In genomic region chr15:76341366-76342045, GRCh38 we compare ENCODE assay signal across 11 cellular contexts. TPM values are rescaled to one million over a fixed set of nuclear protein-coding genes. Genes with fewer than 3 reads are reported as not detected.
DNase-seq lines count a peak whose midpoint lies in the region; ATAC-seq and TF ChIP-seq lines count a peak whose summit lies in the region.
"Had no signal": no experiment of that assay in that cellular context is flagged by ENCODE, and none has a peak within 500 bp of the region (broad histone marks: within the 10 kb centered on the region; RNA-seq: fewer than 3 reads in every experiment).

No MANE protein-coding gene starts in this region.

- peaks cover 82% of the 10 kb centered on the region for H3K27me3 Mint-ChIP-seq in activated naive CD8-positive, alpha-beta T cell treated with anti-CD3 and anti-CD28 coated beads, Interleukin-2, amount 10 ng/mL, durations not matched to agents 7 days and 5 days

- H3K23ac ChIP-seq in mesenchymal stem cell (ENCODE audit: low read length in 2 of 2) = no peak overlapping the region

- WGBS in mesenchymal stem cell = 3% methylated on average over 31 of the region's 42 CpGs

- H4K91ac ChIP-seq in mesenchymal stem cell (ENCODE audit: low read length) = no peak overlapping the region

- H3K9ac ChIP-seq in mesenchymal stem cell (ENCODE audit: low read length) = no peak overlapping the region

- H3K27me3 ChIP-seq in left ventricle myocardium inferior (ENCODE audit: low read depth) (peaks cover 100% of the 10 kb centered on the region), mesenchymal stem cell (ENCODE audit: control insufficient read depth in 1 of 2, insufficient read depth in 1 of 2, low read length in 2 of 2) (peaks cover 91 to 99% of the 10 kb centered on the region in 2 experiments), vagina (peaks cover 5% of the 10 kb centered on the region)

- no peak overlapping the region for H2AK5ac ChIP-seq in mesenchymal stem cell (ENCODE audit: low read length, severe bottlenecking)

- POLR2A ChIA-PET in activated naive CD8-positive, alpha-beta T cell treated with anti-CD3 and anti-CD28 coated beads, Interleukin-2, amount 10 ng/mL, durations not matched to agents 7 days and 5 days (lab: Charles Lee) = interaction anchor here (0.9 kb wide), 1 partner anchor 30 kb away, joined by 3 read pairs; the partner anchor contains the start of gene ETFA

- peaks cover 2% of the 10 kb centered on the region for H3K36me3 Mint-ChIP-seq in activated naive CD8-positive, alpha-beta T cell treated with anti-CD3 and anti-CD28 coated beads, Interleukin-2, amount 10 ng/mL, durations not matched to agents 7 days and 5 days

- no peaks in the 10 kb centered on the region for H3K9me3 Mint-ChIP-seq in activated naive CD8-positive, alpha-beta T cell treated with anti-CD3 and anti-CD28 coated beads, Interleukin-2, amount 10 ng/mL, durations not matched to agents 7 days and 5 days

- H2BK15ac ChIP-seq in mesenchymal stem cell (ENCODE audit: low read depth, poor library complexity, severe bottlenecking) = no peak overlapping the region

- H2AFZ ChIP-seq in mesenchymal stem cell (ENCODE audit: low read depth, low read length) = no peak overlapping the region

- H3K18ac ChIP-seq in mesenchymal stem cell (ENCODE audit: low read depth in 1 of 2, low read length in 2 of 2) = no peak overlapping the region

- H3K79me1 ChIP-seq in mesenchymal stem cell (replicated peaks; ENCODE audit: low read length, poor library complexity, severe bottlenecking) = no peaks in the 10 kb centered on the region

- H3K4me3 ChIP-seq in left ventricle myocardium inferior (peak overlapping the region; percentile 61), mesenchymal stem cell (ENCODE audit: insufficient read depth in 1 of 2, low read depth in 1 of 2, low read length in 2 of 2) (no peak overlapping the region), vagina (peak overlapping the region in 1 of 2 donors; percentile 42)

- H3K4ac ChIP-seq in mesenchymal stem cell (ENCODE audit: low read depth in 1 of 2, low read length in 2 of 2) = no peak overlapping the region

- H2BK5ac ChIP-seq in mesenchymal stem cell (ENCODE audit: low read depth, low read length, poor library complexity, severe bottlenecking) = no peak overlapping the region

- H3K9me3 ChIP-seq in left ventricle myocardium inferior (replicated peaks) (no peaks in the 10 kb centered on the region), mesenchymal stem cell (ENCODE audit: control insufficient read depth, low read length) (no peaks in the 10 kb centered on the region), vagina (no peaks in the 10 kb centered on the region)
- H3K9me3 ChIP-seq: thyroid gland had no signal

- H3K27ac Mint-ChIP-seq in activated naive CD8-positive, alpha-beta T cell treated with anti-CD3 and anti-CD28 coated beads, Interleukin-2, amount 10 ng/mL, durations not matched to agents 7 days and 5 days = no peak overlapping the region

- intact Hi-C loops in left ventricle myocardium inferior (cut with micrococcal nuclease) = no loop called here
- intact Hi-C loops in Right ventricle myocardium inferior (cut with DNase I) = no loop called here
- intact Hi-C loops in vagina (cut with DNase I) = no loop called here

- DNase-seq in left ventricle myocardium inferior (no peak), Right ventricle myocardium inferior (ENCODE audit: missing footprints) (no peak), mesenchymal stem cell (no peak), vagina (ENCODE audit: extremely low spot score in 2 of 2) (peak in 1 of 2 donors; percentile 79), NCI-H1694 treated with DMSO at 0.1 percent for 48 hours (lab: John Stamatoyannopoulos, UW) (no peak)
- DNase-seq in activated naive CD8-positive, alpha-beta T cell treated with anti-CD3 and anti-CD28 coated beads, Interleukin-2, amount 10 ng/mL, durations not matched to agents 7 days and 5 days = peak; percentile 55
- DNase-seq: DND-41 had no signal

- H3K4me3 Mint-ChIP-seq in activated naive CD8-positive, alpha-beta T cell treated with anti-CD3 and anti-CD28 coated beads, Interleukin-2, amount 10 ng/mL, durations not matched to agents 7 days and 5 days = peak overlapping the region; percentile 51

- no peak overlapping the region for H2BK120ac ChIP-seq in mesenchymal stem cell (ENCODE audit: low read depth, low read length)

- H3K4me1 ChIP-seq in left ventricle myocardium inferior = peaks cover 74% of the 10 kb centered on the region
- H3K4me1 ChIP-seq in mesenchymal stem cell (ENCODE audit: control insufficient read depth, insufficient read depth, low read depth, low read length) = peaks cover 51% of the 10 kb centered on the region
- peaks cover 62% of the 10 kb centered on the region for H3K4me1 ChIP-seq in vagina

- no peak for ATAC-seq in Right ventricle myocardium inferior
- ATAC-seq in activated naive CD8-positive, alpha-beta T cell treated with anti-CD3 and anti-CD28 coated beads, Interleukin-2, amount 10 ng/mL, durations not matched to agents 7 days and 5 days (ENCODE audit: low read depth) = no peak
- ATAC-seq in HG03196 (IDR thresholded peaks at IDR 0.05; ENCODE audit: unreplicated experiment) = no peak
- no peak for ATAC-seq in HG03460 (IDR thresholded peaks at IDR 0.05; ENCODE audit: unreplicated experiment)

- no peak overlapping the region for H3K14ac ChIP-seq in mesenchymal stem cell (ENCODE audit: low read length in 2 of 2)

- TF ChIP-seq CTCF in left ventricle myocardium inferior (IDR thresholded peaks at IDR 0.05; ENCODE audit: borderline replicate concordance) = no peak
- TF ChIP-seq CTCF in vagina (IDR thresholded peaks at IDR 0.05) = no peak

- H2BK12ac ChIP-seq in mesenchymal stem cell (ENCODE audit: low read length in 2 of 2) = no peak overlapping the region

- no peak for TF ChIP-seq POLR2A in vagina (IDR thresholded peaks at IDR 0.05)

- no peaks in the 10 kb centered on the region for H3K36me3 ChIP-seq in left ventricle myocardium inferior
- no peaks in the 10 kb centered on the region for H3K36me3 ChIP-seq in mesenchymal stem cell (ENCODE audit: control insufficient read depth in 1 of 2, insufficient read depth in 2 of 2, low read depth in 1 of 2, low read length in 2 of 2)
- H3K36me3 ChIP-seq in vagina = no peaks in the 10 kb centered on the region
- H3K36me3 ChIP-seq: thyroid gland had no signal

- H3K4me2 ChIP-seq in mesenchymal stem cell (ENCODE audit: low read length, poor library complexity, severe bottlenecking) = peak overlapping the region; percentile 24

- H3K27ac ChIP-seq in left ventricle myocardium inferior (replicated peaks) (no peak overlapping the region), mesenchymal stem cell (ENCODE audit: low read length, poor library complexity, severe bottlenecking) (no peak overlapping the region), vagina (peak overlapping the region; percentile 10)
- H3K27ac ChIP-seq: thyroid gland had no signal

- H4K8ac ChIP-seq in mesenchymal stem cell (ENCODE audit: low read length) = no peak overlapping the region

- H3K4me1 Mint-ChIP-seq in activated naive CD8-positive, alpha-beta T cell treated with anti-CD3 and anti-CD28 coated beads, Interleukin-2, amount 10 ng/mL, durations not matched to agents 7 days and 5 days = peaks cover 43% of the 10 kb centered on the region

RNA-seq across cellular contexts. Expression of gene ISL2, which starts 4.9 kb away (rescaled TPM):
- not detected for total RNA-seq in left ventricle myocardium inferior
- total RNA-seq in Right ventricle myocardium inferior = not detected
- not detected for total RNA-seq in activated naive CD8-positive, alpha-beta T cell treated with anti-CD3 and anti-CD28 coated beads, Interleukin-2, amount 10 ng/mL, durations not matched to agents 7 days and 5 days
- 0.30 TPM for polyA plus RNA-seq in mesenchymal stem cell (2013, experiment 1 of 2)
- 0.26 TPM for polyA plus RNA-seq in mesenchymal stem cell (2013, experiment 2 of 2)
- total RNA-seq in vagina = 2.0 TPM
- total RNA-seq: endothelial cell of umbilical vein, thyroid gland had no signal

RNA-seq across cellular contexts. Expression of gene ETFA, which starts 30.2 kb away (rescaled TPM):
- total RNA-seq in left ventricle myocardium inferior = 511 TPM
- 498 TPM for total RNA-seq in Right ventricle myocardium inferior
- 10 to 100 TPM; 86.1 to 87.6 TPM for total RNA-seq in activated naive CD8-positive, alpha-beta T cell treated with anti-CD3 and anti-CD28 coated beads, Interleukin-2, amount 10 ng/mL, durations not matched to agents 7 days and 5 days
- polyA plus RNA-seq in mesenchymal stem cell (2013, experiment 1 of 2) = 77.6 TPM
- 79.1 TPM for polyA plus RNA-seq in mesenchymal stem cell (2013, experiment 2 of 2)
- total RNA-seq in vagina = 97.5 TPM
